Comparison of ENCODE assay signal across 5 cellular contexts in genomic region chr19:42245247-42245646, GRCh38. TPM values are rescaled to one million over a fixed set of nuclear protein-coding genes. Genes with fewer than 3 reads are reported as not detected.
DNase-seq lines count a peak whose midpoint lies in the region; ATAC-seq, FAIRE-seq and TF ChIP-seq lines count a peak whose summit lies in the region.
"Not testable (repeated sequence)": the region's sequence is repeated elsewhere in the genome, so short reads cannot be mapped to it uniquely, and the experiment has no call there.

No MANE protein-coding gene starts in this region.

- not testable (repeated sequence) for H3K56ac ChIP-seq in IMR-90 (ENCODE audit: extremely low read depth, insufficient read depth, low read length)

- CTCF ChIA-PET in IMR-90 (lab: Yijun Ruan, JAX) = interaction anchor here (0.9 to 5.0 kb wide), 2 partner anchors 25 to 34 kb away, joined by 3 to 29 read pairs; no protein-coding TSS in a partner anchor
- CTCF ChIA-PET in activated CD4-positive, alpha-beta memory T cell treated with anti-CD3 and anti-CD28 coated beads, Interleukin-2, amount 10 ng/mL, durations not matched to agents 7 days and 5 days (lab: Charles Lee) = interaction anchor here (0.6 to 6.6 kb wide), 11 partner anchors 8 to 210 kb away, joined by 3 to 64 read pairs (median 3); partner anchors contain the start of genes POU2F2 and ZNF526
- CTCF ChIA-PET in HepG2 (lab: Yijun Ruan, JAX; ENCODE audit: low intra/inter-chr PET ratio, low total read pairs) = interaction anchor here (1.1 to 4.3 kb wide), 5 partner anchors 34 to 51 kb away, joined by 3 to 34 read pairs (median 6); no protein-coding TSS in a partner anchor

- H3K27ac ChIP-seq in IMR-90 (ENCODE audit: insufficient read depth, low read length) (peak overlapping the region; percentile 29), cingulate gyrus (ENCODE audit: low read depth, low read length) (peak overlapping the region; percentile 96), prostate gland (peak overlapping the region; percentile 82 to 94)
- not testable (repeated sequence) for H3K27ac ChIP-seq in HepG2 (ENCODE audit: extremely low read length, insufficient read depth, low read length)

- peaks cover 11 to 57% of the 10 kb centered on the region in 2 experiments for H3K79me1 ChIP-seq in IMR-90 (ENCODE audit: low read depth in 1 of 2, low read length in 2 of 2)

- H3K9ac ChIP-seq in IMR-90 (ENCODE audit: low read depth, low read length) (0 out of 2 replicates have a peak overlapping the region, but pooled peaks have one; percentile 12), HepG2 (ENCODE audit: insufficient read depth, low read depth, low read length) (peak overlapping the region; percentile 44)

- H3K79me2 ChIP-seq in HepG2 (ENCODE audit: insufficient read depth, low read length) = peaks cover 22% of the 10 kb centered on the region

- not testable (repeated sequence) for H3K36me3 Mint-ChIP-seq in activated CD4-positive, alpha-beta memory T cell treated with anti-CD3 and anti-CD28 coated beads, Interleukin-2, amount 10 ng/mL, durations not matched to agents 7 days and 5 days (ENCODE audit: low read depth)

- not testable (repeated sequence) for TF ChIP-seq RAD21 in IMR-90 (IDR thresholded peaks at IDR 0.05; ENCODE audit: low read length); HepG2 (CRISPR knock-in tag; IDR thresholded peaks at IDR 0.05)

- not testable (repeated sequence) for ATAC-seq in IMR-90 (ENCODE audit: low read depth); HepG2

- H3K23ac ChIP-seq in IMR-90 (ENCODE audit: low read depth, low read length) = 0 out of 2 replicates have a peak overlapping the region, but pooled peaks have one; percentile 13

- H3K9me3 ChIP-seq in IMR-90 (ENCODE audit: control insufficient read depth, insufficient read depth, low read length); HepG2 (ENCODE audit: low read length); prostate gland: not testable (repeated sequence)

- H4K8ac ChIP-seq in IMR-90 (ENCODE audit: low read depth in 2 of 2, low read length in 2 of 2) = peak overlapping the region; percentile 27 to 36; a peak in 3 of 4 replicates

- in situ Hi-C loops in IMR-90 (cut with MboI; ENCODE audit: low sequenced_read_pairs); HepG2 (cut with HindIII; ENCODE audit: extremely low pct_ligation_motif_present, low pct_unique_long_range_greater_than_20kb): not testable (repeated sequence)

- peak overlapping the region; percentile 90 for H3K27ac Mint-ChIP-seq in activated CD4-positive, alpha-beta memory T cell treated with anti-CD3 and anti-CD28 coated beads, Interleukin-2, amount 10 ng/mL, durations not matched to agents 7 days and 5 days

- peak overlapping the region; percentile 90 for H2AK9ac ChIP-seq in IMR-90 (replicated peaks; ENCODE audit: low read depth, low read length, poor library complexity)

- not testable (repeated sequence) for BruUV-seq in IMR-90 (replicated peaks; lab: Mats Ljungman, UMichigan); HepG2 (replicated peaks; lab: Mats Ljungman, UMichigan)

- WGBS in IMR-90 (ENCODE audit: extremely low coverage in 2 of 2, insufficient read length in 1 of 2), 2 experiments = no CpG with 5 or more reads among the region's 10 CpGs
- 78% methylated on average over 10 of the region's 10 CpGs for WGBS in HepG2 (ENCODE audit: low lambda C conversion rate)
- WGBS in prostate gland = 77% methylated on average over 10 of the region's 10 CpGs

- peak overlapping the region; percentile 2; the same call in 1 of the 3 replicates for H2BK15ac ChIP-seq in IMR-90 (ENCODE audit: low read depth, low read length)

- not testable (repeated sequence) for H3K14ac ChIP-seq in IMR-90 (replicated peaks; ENCODE audit: low read depth, low read length)

- H3K4me2 ChIP-seq in IMR-90 (ENCODE audit: low read depth, low read length) = not testable (repeated sequence)
- peak overlapping the region; percentile 94 for H3K4me2 ChIP-seq in HepG2 (ENCODE audit: low read depth, low read length)

- peak overlapping the region; percentile 47; the same call in 1 of the 2 replicates for H3K4ac ChIP-seq in IMR-90 (ENCODE audit: low read depth, low read length)

- not testable (repeated sequence) for H3K9me1 ChIP-seq in IMR-90 (ENCODE audit: insufficient read depth, low read length)

- H3K36me3 ChIP-seq in IMR-90 (ENCODE audit: control insufficient read depth, insufficient read depth, low read length) (peaks cover 15% of the 10 kb centered on the region), HepG2 (replicated peaks in 1 of 2; ENCODE audit: control insufficient read depth in 1 of 2, insufficient read depth in 2 of 2, low read length in 2 of 2) (peaks cover 7 to 20% of the 10 kb centered on the region in 2 experiments; a peak in 3 of 5 replicates)
- H3K36me3 ChIP-seq in prostate gland = not testable (repeated sequence)

- not testable (repeated sequence) for H4K91ac ChIP-seq in IMR-90 (ENCODE audit: insufficient read depth, low read depth, low read length)

- TF ChIP-seq POLR2A in IMR-90 (IDR thresholded peaks at IDR 0.05; ENCODE audit: low read depth, low read length); HepG2 (IDR thresholded peaks at IDR 0.05; ENCODE audit: insufficient read depth in 1 of 2, low read depth in 2 of 2, low read length in 2 of 2); prostate gland (IDR thresholded peaks at IDR 0.05): not testable (repeated sequence)

- H2AK5ac ChIP-seq in IMR-90 (ENCODE audit: low read depth, low read length) = peak overlapping the region; percentile 76

- H3K18ac ChIP-seq in IMR-90 (ENCODE audit: low read depth, low read length) = not testable (repeated sequence)

- H2AFZ ChIP-seq in IMR-90 (replicated peaks; ENCODE audit: low read length, poor library complexity) = peak overlapping the region; percentile 92
- H2AFZ ChIP-seq in HepG2 (ENCODE audit: low read length) = not testable (repeated sequence)

- H4K20me1 ChIP-seq in IMR-90 (ENCODE audit: insufficient read depth, low read length) (peaks cover 24% of the 10 kb centered on the region), HepG2 (ENCODE audit: insufficient read depth, low read length) (peaks cover 21% of the 10 kb centered on the region; the same call in 1 of the 2 replicates)

- not testable (repeated sequence) for H2BK120ac ChIP-seq in IMR-90 (ENCODE audit: low read depth, low read length)

- peaks cover 45% of the 10 kb centered on the region for H3K4me1 Mint-ChIP-seq in activated CD4-positive, alpha-beta memory T cell treated with anti-CD3 and anti-CD28 coated beads, Interleukin-2, amount 10 ng/mL, durations not matched to agents 7 days and 5 days

- H3K27me3 Mint-ChIP-seq in activated CD4-positive, alpha-beta memory T cell treated with anti-CD3 and anti-CD28 coated beads, Interleukin-2, amount 10 ng/mL, durations not matched to agents 7 days and 5 days = not testable (repeated sequence)

- not testable (repeated sequence) for H3K4me1 ChIP-seq in IMR-90 (ENCODE audit: control insufficient read depth, insufficient read depth, low read length)
- H3K4me1 ChIP-seq in HepG2 (ENCODE audit: insufficient read depth, low read length) = peaks cover 57% of the 10 kb centered on the region
- H3K4me1 ChIP-seq in prostate gland (replicated peaks) = peaks cover 11% of the 10 kb centered on the region

- 0 out of 2 replicates have a peak overlapping the region, but pooled peaks have one; percentile 3 for H4K5ac ChIP-seq in IMR-90 (ENCODE audit: low read depth, low read length)

- not testable (repeated sequence) for TF ChIP-seq CTCF in IMR-90 (conservative IDR thresholded peaks at IDR 0.05; ENCODE audit: low read depth, low read length); HepG2 (CRISPR knock-in tag; IDR thresholded peaks at IDR 0.05); prostate gland (IDR thresholded peaks at IDR 0.05)

- peak overlapping the region; percentile 83 for H3K4me3 Mint-ChIP-seq in activated CD4-positive, alpha-beta memory T cell treated with anti-CD3 and anti-CD28 coated beads, Interleukin-2, amount 10 ng/mL, durations not matched to agents 7 days and 5 days

- not testable (repeated sequence) for H2BK5ac ChIP-seq in IMR-90 (ENCODE audit: low read depth, low read length, poor library complexity, severe bottlenecking)

- TF ChIP-seq EP300 in HepG2 (IDR thresholded peaks at IDR 0.05; ENCODE audit: low read depth in 2 of 2, low read length in 2 of 2); HepG2 (CRISPR knock-in tag; IDR thresholded peaks at IDR 0.05; ENCODE audit: borderline replicate concordance): not testable (repeated sequence)

- not testable (repeated sequence) for H3K9me3 Mint-ChIP-seq in activated CD4-positive, alpha-beta memory T cell treated with anti-CD3 and anti-CD28 coated beads, Interleukin-2, amount 10 ng/mL, durations not matched to agents 7 days and 5 days

- H3K27me3 ChIP-seq in IMR-90 (ENCODE audit: control insufficient read depth, insufficient read depth, low read length); HepG2 (ENCODE audit: control insufficient read depth in 1 of 2, insufficient read depth in 2 of 2, low read length in 2 of 2); prostate gland (replicated peaks; ENCODE audit: insufficient read depth): not testable (repeated sequence)

- FAIRE-seq in HepG2 (lab: Jason Lieb, UNC) = not testable (repeated sequence)

- not testable (repeated sequence) for H2BK20ac ChIP-seq in IMR-90 (ENCODE audit: low read depth, low read length)

- intact Hi-C loops in IMR-90 (cut with micrococcal nuclease); prostate gland (cut with DNase I): not testable (repeated sequence)
- intact Hi-C loops in HepG2 (cut with micrococcal nuclease; ENCODE audit: unreplicated experiment) = loop anchor here (2.0 kb wide), 1 partner anchor 38 kb away; no protein-coding TSS in a partner anchor

- not testable (repeated sequence) for DNase-seq in IMR-90; activated CD4-positive, alpha-beta memory T cell treated with anti-CD3 and anti-CD28 coated beads, Interleukin-2, amount 10 ng/mL, durations not matched to agents 7 days and 5 days; HepG2 (ENCODE audit: low spot score); prostate gland (ENCODE audit: low spot score)

- not testable (repeated sequence) for H3K4me3 ChIP-seq in IMR-90 (ENCODE audit: insufficient read depth, low read depth, low read length); prostate gland
- peak overlapping the region in 1 of 3 experiments; percentile 51; a peak in 1 of 6 replicates for H3K4me3 ChIP-seq in HepG2 (replicated peaks in 1 of 3; ENCODE audit: insufficient read depth in 1 of 3, low read depth in 2 of 3, low read length in 3 of 3)

- dilution Hi-C loops in IMR-90 (cut with HindIII; ENCODE audit: low sequenced_read_pairs, unreplicated experiment) = not testable (repeated sequence)

- POLR2A ChIA-PET in IMR-90 (lab: Charles Lee; ENCODE audit: unreplicated experiment) = not testable (repeated sequence)
- POLR2A ChIA-PET in activated CD4-positive, alpha-beta memory T cell treated with anti-CD3 and anti-CD28 coated beads, Interleukin-2, amount 10 ng/mL, durations not matched to agents 7 days and 5 days (lab: Charles Lee) = interaction anchor here (1.3 to 8.3 kb wide), 8 partner anchors 8 to 113 kb away, joined by 4 to 106 read pairs (median 15); partner anchors contain the start of genes CIC, ERF and POU2F2
- POLR2A ChIA-PET in HepG2 (lab: Yijun Ruan, JAX) = interaction anchor here (1.0 to 6.6 kb wide), 8 partner anchors 8 to 57 kb away, joined by 3 to 117 read pairs (median 6); partner anchors contain the start of genes PAFAH1B3 and PRR19

RNA-seq across cellular contexts. Expression of gene GSK3A, which starts 2.8 kb away (rescaled TPM):
- total RNA-seq in IMR-90 (2012; rRNA removed) = 6.9 and 8.1 TPM in 2 replicates
- polyA plus RNA-seq in IMR-90 (2012; rRNA removed) = 41.4 and 43.3 TPM in 2 replicates
- polyA plus RNA-seq in IMR-90 (2012; cell fraction: cytosol; rRNA removed) = 24.3 and 37.8 TPM in 2 replicates
- 37.0 and 39.0 TPM in 2 replicates for polyA plus RNA-seq in IMR-90 (2012; cell fraction: nucleus; rRNA removed; ENCODE audit: low replicate concordance)
- total RNA-seq in activated CD4-positive, alpha-beta memory T cell treated with anti-CD3 and anti-CD28 coated beads, Interleukin-2, amount 10 ng/mL, durations not matched to agents 7 days and 5 days = 10 to 100 TPM; 48.9 to 50.7 TPM
- 14.8 and 16.9 TPM in 2 replicates for total RNA-seq in HepG2 (2016; rRNA removed; fragmentation: Illumina TruSeq; extraction: Trizol)
- total RNA-seq in HepG2 (2016; cell fraction: cytosol; rRNA removed; fragmentation: Illumina TruSeq; extraction: Trizol; ENCODE audit: low read depth) = 16.1 and 22.9 TPM in 2 replicates
- 11.4 and 17.4 TPM in 2 replicates for total RNA-seq in HepG2 (2016; cell fraction: insoluble cytoplasmic fraction; rRNA removed; fragmentation: Illumina TruSeq; extraction: Trizol)
- total RNA-seq in HepG2 (2016; cell fraction: membrane; rRNA removed; fragmentation: Illumina TruSeq; extraction: Trizol) = 31.4 and 34.4 TPM in 2 replicates
- total RNA-seq in HepG2 (2016; cell fraction: nucleus; rRNA removed; fragmentation: Illumina TruSeq; extraction: Trizol) = 9.7 and 11.2 TPM in 2 replicates
- 52.5 and 56.5 TPM in 2 replicates for polyA plus RNA-seq in HepG2 (2011; rRNA removed)
- 33.8 and 36.7 TPM in 2 replicates for polyA plus RNA-seq in HepG2 (2011; cell fraction: cytosol; rRNA removed)
- 33.5 and 34.5 TPM in 2 replicates for polyA plus RNA-seq in HepG2 (2011; cell fraction: nucleus; rRNA removed)
- polyA plus RNA-seq in HepG2 (2012) = 25.2 and 25.7 TPM in 2 replicates
- polyA plus RNA-seq in HepG2 (2016; cell fraction: cytosol; fragmentation: Illumina TruSeq; extraction: Trizol; ENCODE audit: low read depth) = 41.6 and 46.1 TPM in 2 replicates
- 45.9 and 55.0 TPM in 2 replicates for polyA plus RNA-seq in HepG2 (2016; cell fraction: insoluble cytoplasmic fraction; fragmentation: Illumina TruSeq; extraction: Trizol; ENCODE audit: low read depth)
- polyA plus RNA-seq in HepG2 (2016; cell fraction: membrane; fragmentation: Illumina TruSeq; extraction: Trizol; ENCODE audit: low read depth) = 67.9 and 73.5 TPM in 2 replicates
- 44.2 and 47.7 TPM in 2 replicates for polyA plus RNA-seq in HepG2 (2016; cell fraction: nucleus; fragmentation: Illumina TruSeq; extraction: Trizol; ENCODE audit: insufficient read depth, low read depth)
- 34.3 and 51.6 TPM in 2 replicates for polyA minus RNA-seq in HepG2 (2011; rRNA and poly(A)+ RNA removed; ENCODE audit: low replicate concordance)
- polyA minus RNA-seq in HepG2 (2011; cell fraction: cytosol; rRNA and poly(A)+ RNA removed) = 9.1 and 14.1 TPM in 2 replicates
- polyA minus RNA-seq in HepG2 (2011; cell fraction: nucleus; rRNA and poly(A)+ RNA removed) = 5.2 and 6.8 TPM in 2 replicates
- 10 to 100 TPM; 37.1 to 61.6 TPM for total RNA-seq in prostate gland

RNA-seq across cellular contexts. Expression of gene ERF, which starts 9.7 kb away (rescaled TPM):
- 5.2 and 6.1 TPM in 2 replicates for total RNA-seq in IMR-90 (2012; rRNA removed)
- polyA plus RNA-seq in IMR-90 (2012; rRNA removed) = 32.4 and 50.9 TPM in 2 replicates
- 21.0 and 43.3 TPM in 2 replicates for polyA plus RNA-seq in IMR-90 (2012; cell fraction: cytosol; rRNA removed)
- polyA plus RNA-seq in IMR-90 (2012; cell fraction: nucleus; rRNA removed; ENCODE audit: low replicate concordance) = 185 and 200 TPM in 2 replicates
- 10 to 100 TPM; 46.9 to 52.6 TPM for total RNA-seq in activated CD4-positive, alpha-beta memory T cell treated with anti-CD3 and anti-CD28 coated beads, Interleukin-2, amount 10 ng/mL, durations not matched to agents 7 days and 5 days
- 43.2 and 67.1 TPM in 2 replicates for total RNA-seq in HepG2 (2016; rRNA removed; fragmentation: Illumina TruSeq; extraction: Trizol)
- total RNA-seq in HepG2 (2016; cell fraction: cytosol; rRNA removed; fragmentation: Illumina TruSeq; extraction: Trizol; ENCODE audit: low read depth) = 54.9 and 66.8 TPM in 2 replicates
- 35.3 and 68.2 TPM in 2 replicates for total RNA-seq in HepG2 (2016; cell fraction: insoluble cytoplasmic fraction; rRNA removed; fragmentation: Illumina TruSeq; extraction: Trizol)
- 104 and 115 TPM in 2 replicates for total RNA-seq in HepG2 (2016; cell fraction: membrane; rRNA removed; fragmentation: Illumina TruSeq; extraction: Trizol)
- 31.2 and 38.3 TPM in 2 replicates for total RNA-seq in HepG2 (2016; cell fraction: nucleus; rRNA removed; fragmentation: Illumina TruSeq; extraction: Trizol)
- 62.5 and 69.9 TPM in 2 replicates for polyA plus RNA-seq in HepG2 (2011; rRNA removed)
- 36.9 and 45.9 TPM in 2 replicates for polyA plus RNA-seq in HepG2 (2011; cell fraction: cytosol; rRNA removed)
- 109 and 170 TPM in 2 replicates for polyA plus RNA-seq in HepG2 (2011; cell fraction: nucleus; rRNA removed)
- polyA plus RNA-seq in HepG2 (2012) = 38.4 and 44.3 TPM in 2 replicates
- polyA plus RNA-seq in HepG2 (2016; cell fraction: cytosol; fragmentation: Illumina TruSeq; extraction: Trizol; ENCODE audit: low read depth) = 30.4 TPM in 2 replicates
- 56.4 and 79.4 TPM in 2 replicates for polyA plus RNA-seq in HepG2 (2016; cell fraction: insoluble cytoplasmic fraction; fragmentation: Illumina TruSeq; extraction: Trizol; ENCODE audit: low read depth)
- 55.2 and 69.1 TPM in 2 replicates for polyA plus RNA-seq in HepG2 (2016; cell fraction: membrane; fragmentation: Illumina TruSeq; extraction: Trizol; ENCODE audit: low read depth)
- polyA plus RNA-seq in HepG2 (2016; cell fraction: nucleus; fragmentation: Illumina TruSeq; extraction: Trizol; ENCODE audit: insufficient read depth, low read depth) = 77.4 and 89.7 TPM in 2 replicates
- polyA minus RNA-seq in HepG2 (2011; rRNA and poly(A)+ RNA removed; ENCODE audit: low replicate concordance) = 39.2 and 85.5 TPM in 2 replicates
- 38.3 and 50.2 TPM in 2 replicates for polyA minus RNA-seq in HepG2 (2011; cell fraction: cytosol; rRNA and poly(A)+ RNA removed)
- 40.9 and 56.5 TPM in 2 replicates for polyA minus RNA-seq in HepG2 (2011; cell fraction: nucleus; rRNA and poly(A)+ RNA removed)
- total RNA-seq in prostate gland = 100 to 1,000 TPM in 1 of 2 donors, 10 to 100 TPM in 1; 33.9 to 121 TPM

RNA-seq across cellular contexts. Expression of gene CIC, which starts 23.8 kb away (rescaled TPM):
- total RNA-seq in IMR-90 (2012; rRNA removed) = 1.8 and 2.5 TPM in 2 replicates
- polyA plus RNA-seq in IMR-90 (2012; rRNA removed) = 23.2 and 27.3 TPM in 2 replicates
- polyA plus RNA-seq in IMR-90 (2012; cell fraction: cytosol; rRNA removed) = 20.0 and 22.5 TPM in 2 replicates
- polyA plus RNA-seq in IMR-90 (2012; cell fraction: nucleus; rRNA removed; ENCODE audit: low replicate concordance) = 50.1 and 139 TPM in 2 replicates
- total RNA-seq in activated CD4-positive, alpha-beta memory T cell treated with anti-CD3 and anti-CD28 coated beads, Interleukin-2, amount 10 ng/mL, durations not matched to agents 7 days and 5 days = 10 to 100 TPM; 86.5 to 88.8 TPM
- 5.4 and 8.0 TPM in 2 replicates for total RNA-seq in HepG2 (2016; rRNA removed; fragmentation: Illumina TruSeq; extraction: Trizol)
- 1.5 and 1.8 TPM in 2 replicates for total RNA-seq in HepG2 (2016; cell fraction: cytosol; rRNA removed; fragmentation: Illumina TruSeq; extraction: Trizol; ENCODE audit: low read depth)
- total RNA-seq in HepG2 (2016; cell fraction: insoluble cytoplasmic fraction; rRNA removed; fragmentation: Illumina TruSeq; extraction: Trizol) = 5.2 and 7.8 TPM in 2 replicates
- total RNA-seq in HepG2 (2016; cell fraction: membrane; rRNA removed; fragmentation: Illumina TruSeq; extraction: Trizol) = 4.6 and 4.9 TPM in 2 replicates
- total RNA-seq in HepG2 (2016; cell fraction: nucleus; rRNA removed; fragmentation: Illumina TruSeq; extraction: Trizol) = 10.4 and 12.3 TPM in 2 replicates
- 5.9 and 8.3 TPM in 2 replicates for polyA plus RNA-seq in HepG2 (2011; rRNA removed)
- polyA plus RNA-seq in HepG2 (2011; cell fraction: cytosol; rRNA removed) = 3.3 and 5.6 TPM in 2 replicates
- 60.6 and 75.8 TPM in 2 replicates for polyA plus RNA-seq in HepG2 (2011; cell fraction: nucleus; rRNA removed)
- 17.6 and 25.1 TPM in 2 replicates for polyA plus RNA-seq in HepG2 (2012)
- 1.7 and 1.9 TPM in 2 replicates for polyA plus RNA-seq in HepG2 (2016; cell fraction: cytosol; fragmentation: Illumina TruSeq; extraction: Trizol; ENCODE audit: low read depth)
- polyA plus RNA-seq in HepG2 (2016; cell fraction: insoluble cytoplasmic fraction; fragmentation: Illumina TruSeq; extraction: Trizol; ENCODE audit: low read depth) = 10.1 and 16.9 TPM in 2 replicates
- 5.7 and 6.0 TPM in 2 replicates for polyA plus RNA-seq in HepG2 (2016; cell fraction: membrane; fragmentation: Illumina TruSeq; extraction: Trizol; ENCODE audit: low read depth)
- polyA plus RNA-seq in HepG2 (2016; cell fraction: nucleus; fragmentation: Illumina TruSeq; extraction: Trizol; ENCODE audit: insufficient read depth, low read depth) = 61.0 and 65.4 TPM in 2 replicates
- polyA minus RNA-seq in HepG2 (2011; rRNA and poly(A)+ RNA removed; ENCODE audit: low replicate concordance) = 3.6 and 7.9 TPM in 2 replicates
- 9.1 and 10.8 TPM in 2 replicates for polyA minus RNA-seq in HepG2 (2011; cell fraction: cytosol; rRNA and poly(A)+ RNA removed)
- 14.7 and 15.5 TPM in 2 replicates for polyA minus RNA-seq in HepG2 (2011; cell fraction: nucleus; rRNA and poly(A)+ RNA removed)
- total RNA-seq in prostate gland = 100 to 1,000 TPM in 1 of 2 donors, 10 to 100 TPM in 1; 64.6 to 145 TPM

RNA-seq across cellular contexts. Expression of gene ZNF526, which starts 25.1 kb away (rescaled TPM):
- 13.6 and 14.2 TPM in 2 replicates for total RNA-seq in IMR-90 (2012; rRNA removed)
- 6.8 and 7.3 TPM in 2 replicates for polyA plus RNA-seq in IMR-90 (2012; rRNA removed)
- polyA plus RNA-seq in IMR-90 (2012; cell fraction: cytosol; rRNA removed) = 3.2 and 6.0 TPM in 2 replicates
- 5.4 and 9.9 TPM in 2 replicates for polyA plus RNA-seq in IMR-90 (2012; cell fraction: nucleus; rRNA removed; ENCODE audit: low replicate concordance)
- total RNA-seq in activated CD4-positive, alpha-beta memory T cell treated with anti-CD3 and anti-CD28 coated beads, Interleukin-2, amount 10 ng/mL, durations not matched to agents 7 days and 5 days = 10 to 100 TPM; 21.5 to 21.7 TPM
- total RNA-seq in HepG2 (2016; rRNA removed; fragmentation: Illumina TruSeq; extraction: Trizol) = 8.4 and 8.5 TPM in 2 replicates
- 3.2 and 4.1 TPM in 2 replicates for total RNA-seq in HepG2 (2016; cell fraction: cytosol; rRNA removed; fragmentation: Illumina TruSeq; extraction: Trizol; ENCODE audit: low read depth)
- total RNA-seq in HepG2 (2016; cell fraction: insoluble cytoplasmic fraction; rRNA removed; fragmentation: Illumina TruSeq; extraction: Trizol) = 7.8 and 8.2 TPM in 2 replicates
- 7.8 and 8.0 TPM in 2 replicates for total RNA-seq in HepG2 (2016; cell fraction: membrane; rRNA removed; fragmentation: Illumina TruSeq; extraction: Trizol)
- 5.4 and 6.6 TPM in 2 replicates for total RNA-seq in HepG2 (2016; cell fraction: nucleus; rRNA removed; fragmentation: Illumina TruSeq; extraction: Trizol)
- 3.3 and 4.3 TPM in 2 replicates for polyA plus RNA-seq in HepG2 (2011; rRNA removed)
- polyA plus RNA-seq in HepG2 (2011; cell fraction: cytosol; rRNA removed) = 1.6 and 1.7 TPM in 2 replicates
- 6.8 and 7.0 TPM in 2 replicates for polyA plus RNA-seq in HepG2 (2011; cell fraction: nucleus; rRNA removed)
- 4.9 and 5.8 TPM in 2 replicates for polyA plus RNA-seq in HepG2 (2012)
- 0.61 and 0.84 TPM in 2 replicates for polyA plus RNA-seq in HepG2 (2016; cell fraction: cytosol; fragmentation: Illumina TruSeq; extraction: Trizol; ENCODE audit: low read depth)
- polyA plus RNA-seq in HepG2 (2016; cell fraction: insoluble cytoplasmic fraction; fragmentation: Illumina TruSeq; extraction: Trizol; ENCODE audit: low read depth) = 3.0 and 6.6 TPM in 2 replicates
- 1.2 and 1.8 TPM in 2 replicates for polyA plus RNA-seq in HepG2 (2016; cell fraction: membrane; fragmentation: Illumina TruSeq; extraction: Trizol; ENCODE audit: low read depth)
- polyA plus RNA-seq in HepG2 (2016; cell fraction: nucleus; fragmentation: Illumina TruSeq; extraction: Trizol; ENCODE audit: insufficient read depth, low read depth) = 4.9 and 6.7 TPM in 2 replicates
- polyA minus RNA-seq in HepG2 (2011; rRNA and poly(A)+ RNA removed; ENCODE audit: low replicate concordance) = 12.7 and 19.4 TPM in 2 replicates
- 2.9 and 4.0 TPM in 2 replicates for polyA minus RNA-seq in HepG2 (2011; cell fraction: cytosol; rRNA and poly(A)+ RNA removed)
- polyA minus RNA-seq in HepG2 (2011; cell fraction: nucleus; rRNA and poly(A)+ RNA removed) = 8.8 and 9.3 TPM in 2 replicates
- total RNA-seq in prostate gland = 10 to 100 TPM in 1 of 2 donors, 1 to 10 TPM in 1; 8.2 to 14.1 TPM

RNA-seq across cellular contexts. Expression of gene DEDD2, which starts 27.8 kb away (rescaled TPM):
- total RNA-seq in IMR-90 (2012; rRNA removed) (8.1 and 8.2 TPM in 2 replicates), HepG2 (2016; rRNA removed; fragmentation: Illumina TruSeq; extraction: Trizol) (14.7 and 19.2 TPM in 2 replicates), prostate gland (10 to 100 TPM; 70.3 to 98.1 TPM)
- polyA plus RNA-seq in IMR-90 (2012; rRNA removed) (21.0 and 26.1 TPM in 2 replicates), HepG2 (2011; rRNA removed) (24.7 and 26.1 TPM in 2 replicates)
- 28.9 and 45.6 TPM in 2 replicates for polyA plus RNA-seq in IMR-90 (2012; cell fraction: cytosol; rRNA removed)
- 21.5 and 40.6 TPM in 2 replicates for polyA plus RNA-seq in IMR-90 (2012; cell fraction: nucleus; rRNA removed; ENCODE audit: low replicate concordance)
- total RNA-seq in activated CD4-positive, alpha-beta memory T cell treated with anti-CD3 and anti-CD28 coated beads, Interleukin-2, amount 10 ng/mL, durations not matched to agents 7 days and 5 days = 10 to 100 TPM; 54.1 to 59.8 TPM
- total RNA-seq in HepG2 (2016; cell fraction: cytosol; rRNA removed; fragmentation: Illumina TruSeq; extraction: Trizol; ENCODE audit: low read depth) = 9.6 and 10.0 TPM in 2 replicates
- 16.1 and 18.5 TPM in 2 replicates for total RNA-seq in HepG2 (2016; cell fraction: insoluble cytoplasmic fraction; rRNA removed; fragmentation: Illumina TruSeq; extraction: Trizol)
- 27.2 and 29.6 TPM in 2 replicates for total RNA-seq in HepG2 (2016; cell fraction: membrane; rRNA removed; fragmentation: Illumina TruSeq; extraction: Trizol)
- 6.8 and 8.3 TPM in 2 replicates for total RNA-seq in HepG2 (2016; cell fraction: nucleus; rRNA removed; fragmentation: Illumina TruSeq; extraction: Trizol)
- 25.5 and 32.8 TPM in 2 replicates for polyA plus RNA-seq in HepG2 (2011; cell fraction: cytosol; rRNA removed)
- 26.7 and 26.8 TPM in 2 replicates for polyA plus RNA-seq in HepG2 (2011; cell fraction: nucleus; rRNA removed)
- polyA plus RNA-seq in HepG2 (2012) = 11.1 and 19.5 TPM in 2 replicates
- 10.7 and 11.1 TPM in 2 replicates for polyA plus RNA-seq in HepG2 (2016; cell fraction: cytosol; fragmentation: Illumina TruSeq; extraction: Trizol; ENCODE audit: low read depth)
- 19.2 and 19.5 TPM in 2 replicates for polyA plus RNA-seq in HepG2 (2016; cell fraction: insoluble cytoplasmic fraction; fragmentation: Illumina TruSeq; extraction: Trizol; ENCODE audit: low read depth)
- polyA plus RNA-seq in HepG2 (2016; cell fraction: membrane; fragmentation: Illumina TruSeq; extraction: Trizol; ENCODE audit: low read depth) = 23.2 and 25.7 TPM in 2 replicates
- 16.9 and 21.4 TPM in 2 replicates for polyA plus RNA-seq in HepG2 (2016; cell fraction: nucleus; fragmentation: Illumina TruSeq; extraction: Trizol; ENCODE audit: insufficient read depth, low read depth)
- 15.6 and 26.0 TPM in 2 replicates for polyA minus RNA-seq in HepG2 (2011; rRNA and poly(A)+ RNA removed; ENCODE audit: low replicate concordance)
- polyA minus RNA-seq in HepG2 (2011; cell fraction: cytosol; rRNA and poly(A)+ RNA removed) = 6.8 and 8.3 TPM in 2 replicates
- 5.0 and 7.2 TPM in 2 replicates for polyA minus RNA-seq in HepG2 (2011; cell fraction: nucleus; rRNA and poly(A)+ RNA removed)
